ENCODE assay signal across 17 cellular contexts in the genomic region with DNA sequence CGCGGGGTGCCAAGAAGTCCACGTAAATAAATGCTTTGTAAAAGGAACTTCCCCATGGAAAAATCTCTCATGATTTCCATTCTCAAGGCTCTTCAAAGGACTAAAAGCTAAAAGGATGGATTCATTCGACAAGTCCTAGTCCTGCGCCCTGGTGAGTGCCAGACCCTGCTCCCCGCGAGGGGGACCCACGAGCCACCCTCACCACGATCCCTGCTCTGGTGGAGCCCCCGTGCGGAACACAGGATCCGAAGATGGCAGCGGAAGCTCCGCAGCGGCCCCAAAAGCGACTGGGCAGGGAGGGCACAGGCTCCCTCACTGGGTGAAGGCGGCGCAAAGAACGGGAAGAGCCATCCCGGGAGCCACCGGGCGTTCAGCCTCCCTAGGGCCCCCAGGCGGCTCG. TPM values are rescaled to one million over a fixed set of nuclear protein-coding genes. Genes with fewer than 3 reads are reported as not detected.
DNase-seq lines count a peak whose midpoint lies in the region; ATAC-seq and TF ChIP-seq lines count a peak whose summit lies in the region.
"Not testable (repeated sequence)": the region's sequence is repeated elsewhere in the genome, so short reads cannot be mapped to it uniquely, and the experiment has no call there.
"Had no signal": no experiment of that assay in that cellular context is flagged by ENCODE, and none has a peak within 500 bp of the region (broad histone marks: within the 10 kb centered on the region; RNA-seq: fewer than 3 reads in every experiment).

No MANE protein-coding gene starts in this region.

- H3K9me3 ChIP-seq in MG63, gastroesophageal sphincter, upper lobe of left lung: not testable (repeated sequence)

- intact Hi-C loops in activated CD4-positive, alpha-beta T cell treated with anti-CD3 and anti-CD28 coated beads, Interleukin-2, amount 10 ng/mL, durations not matched to agents 24 days and 14 days (cut with micrococcal nuclease), result loop anchor here (10.0 kb wide), 1 partner anchor 154 kb away; no protein-coding TSS in a partner anchor

- H3K4me3 ChIP-seq in MG63, result peak overlapping the region; percentile 49
- H3K4me3 ChIP-seq in gastroesophageal sphincter, result peak overlapping the region; percentile 17 to 43
- H3K4me3 ChIP-seq in skin epidermis, result peak overlapping the region; percentile 7 to 37 (median 21)
- peak overlapping the region in 3 of 4 donors; percentile 26 to 35 (median 33) for H3K4me3 ChIP-seq in upper lobe of left lung

- not testable (repeated sequence) for H3K9me3 Mint-ChIP-seq in activated CD4-positive, alpha-beta T cell treated with anti-CD3 and anti-CD28 coated beads, Interleukin-2, amount 10 ng/mL, durations not matched to agents 24 days and 14 days; naive B cell

- H3K27me3 ChIP-seq in MG63, gastroesophageal sphincter, upper lobe of left lung: not testable (repeated sequence)

- H3K27ac ChIP-seq in C4-2B (peak overlapping the region; percentile 51; the same call in 1 of the 2 replicates), gastroesophageal sphincter (peak overlapping the region in 3 of 4 donors; percentile 59 to 71 (median 69)), skin epidermis (peak overlapping the region in 2 of 21 experiments; percentile 39 to 58), upper lobe of left lung (peak overlapping the region in 1 of 4 donors; percentile 30)

- not testable (repeated sequence) for TF ChIP-seq POLR2A in gastroesophageal sphincter (IDR thresholded peaks at IDR 0.05); upper lobe of left lung (IDR thresholded peaks at IDR 0.05)

- not testable (repeated sequence) for H3K4me1 Mint-ChIP-seq in activated CD4-positive, alpha-beta T cell treated with anti-CD3 and anti-CD28 coated beads, Interleukin-2, amount 10 ng/mL, durations not matched to agents 24 days and 14 days; naive B cell

- H3K4me1 ChIP-seq in gastroesophageal sphincter, upper lobe of left lung: not testable (repeated sequence)

- WGBS in gastroesophageal sphincter (ENCODE audit: low coverage in 1 of 2), 2 donors, result no CpG with 5 or more reads among the region's 24 CpGs
- no CpG with 5 or more reads among the region's 24 CpGs for WGBS in upper lobe of left lung, 2 donors

- ATAC-seq in gastroesophageal sphincter; naive B cell (ENCODE audit: low read depth in 2 of 2); upper lobe of left lung (ENCODE audit: low FRiP score in 2 of 2): not testable (repeated sequence)

- not testable (repeated sequence) for TF ChIP-seq EP300 in gastroesophageal sphincter (IDR thresholded peaks at IDR 0.05); upper lobe of left lung (IDR thresholded peaks at IDR 0.05)

- not testable (repeated sequence) for DNase-seq in MG63, upper lobe of left lung
- peak; percentile 83 for DNase-seq in activated CD4-positive, alpha-beta T cell treated with anti-CD3 and anti-CD28 coated beads, Interleukin-2, amount 10 ng/mL, durations not matched to agents 24 days and 14 days
- DNase-seq in central memory CD4-positive, alpha-beta T cell, result peak; percentile 66
- peak; percentile 63 for DNase-seq in naive B cell

- not testable (repeated sequence) for H3K36me3 ChIP-seq in MG63, gastroesophageal sphincter, upper lobe of left lung

- TF ChIP-seq CTCF in C4-2B (conservative IDR thresholded peaks at IDR 0.05); upper lobe of left lung (IDR thresholded peaks at IDR 0.05): not testable (repeated sequence)
- TF ChIP-seq CTCF in gastroesophageal sphincter (IDR thresholded peaks at IDR 0.05), result peak in 1 of 4 experiments; percentile 30

- not testable (repeated sequence) for H3K27ac Mint-ChIP-seq in activated CD4-positive, alpha-beta T cell treated with anti-CD3 and anti-CD28 coated beads, Interleukin-2, amount 10 ng/mL, durations not matched to agents 24 days and 14 days; naive B cell

- not testable (repeated sequence) for H3K36me3 Mint-ChIP-seq in activated CD4-positive, alpha-beta T cell treated with anti-CD3 and anti-CD28 coated beads, Interleukin-2, amount 10 ng/mL, durations not matched to agents 24 days and 14 days (ENCODE audit: low read depth); naive B cell

- H3K27me3 Mint-ChIP-seq in activated CD4-positive, alpha-beta T cell treated with anti-CD3 and anti-CD28 coated beads, Interleukin-2, amount 10 ng/mL, durations not matched to agents 24 days and 14 days; naive B cell: not testable (repeated sequence)

- not testable (repeated sequence) for H3K4me3 Mint-ChIP-seq in activated CD4-positive, alpha-beta T cell treated with anti-CD3 and anti-CD28 coated beads, Interleukin-2, amount 10 ng/mL, durations not matched to agents 24 days and 14 days
- H3K4me3 Mint-ChIP-seq in naive B cell, result peak overlapping the region in 3 of 8 donors; percentile 56 to 86 (median 83)

RNA-seq across cellular contexts. Expression of gene PPIAL4G, which starts 45.5 kb away (rescaled TPM):
- not detected in 2 replicates for total RNA-seq in MG63 (2014; rRNA removed; shearing (Covaris generic); ENCODE audit: low replicate concordance)
- total RNA-seq in activated CD4-positive, alpha-beta T cell treated with anti-CD3 and anti-CD28 coated beads, Interleukin-2, amount 10 ng/mL, durations not matched to agents 24 days and 14 days, result 0.09 and 0.17 TPM in 2 replicates
- total RNA-seq in gastroesophageal sphincter (not detected), upper lobe of left lung (under 1 TPM in 1 of 6 donors, not detected in 5; 0.10 TPM)
- under 1 TPM in 2 of 6 donors, not detected in 4; 0.07 to 0.08 TPM for polyA plus RNA-seq in naive B cell (ENCODE audit: low read depth in 6 of 6)
- total RNA-seq: activated T-helper 1 cell treated with anti-CD3 and anti-CD28 coated beads, Interleukin-12 subunit alpha, Interleukin-12 subunit beta, Interleukin-2, Interleukin-4 antibody, amounts not matched to agents 30 ng/mL and 10 ng/mL and 1 ng/mL, durations not matched to agents 14 hours and 24 hours and 36 hours; Daoy; gastrocnemius medialis; GM12878; renal cortical epithelial cell had no signal
- polyA plus RNA-seq: aorta, GM12878, IgD-negative memory B cell, liver, SK-N-SH had no signal
